ENCODE assay signal across 9 cellular contexts in genomic region chr9:130010151-130010988, GRCh38. TPM values are rescaled to one million over a fixed set of nuclear protein-coding genes. Genes with fewer than 3 reads are reported as not detected.
DNase-seq lines count a peak whose midpoint lies in the region; ATAC-seq and TF ChIP-seq lines count a peak whose summit lies in the region.
"Had no signal": no experiment of that assay in that cellular context is flagged by ENCODE, and none has a peak within 500 bp of the region (broad histone marks: within the 10 kb centered on the region; RNA-seq: fewer than 3 reads in every experiment).

No MANE protein-coding gene starts in this region.

- intact Hi-C loops in A673 (cut with micrococcal nuclease; ENCODE audit: unreplicated experiment), result no loop called here

- H3K4me1 Mint-ChIP-seq in activated naive CD8-positive, alpha-beta T cell treated with anti-CD3 and anti-CD28 coated beads, Interleukin-2, amount 50 U/mL, for 24 hours, result peaks cover 92% of the 10 kb centered on the region

- no peaks in the 10 kb centered on the region for H3K27me3 Mint-ChIP-seq in activated naive CD8-positive, alpha-beta T cell treated with anti-CD3 and anti-CD28 coated beads, Interleukin-2, amount 50 U/mL, for 24 hours

- H3K4me3 ChIP-seq in OCI-LY3 (ENCODE audit: low read length), result peak overlapping the region; percentile 42
- H3K4me3 ChIP-seq in A673 (ENCODE audit: low read depth, low read length, poor library complexity, severe bottlenecking), result no peak overlapping the region

- peak overlapping the region; percentile 45; the same call in 1 of the 2 replicates for H3K9ac ChIP-seq in OCI-LY3 (ENCODE audit: low read length)

- H3K4me2 ChIP-seq in OCI-LY3 (ENCODE audit: low read length), result peak overlapping the region; percentile 59

- peaks cover 97% of the 10 kb centered on the region for H4K20me1 ChIP-seq in OCI-LY3 (ENCODE audit: insufficient read depth, low read length)

- no TSS peak for BruUV-seq in A673 (replicated peaks; lab: Mats Ljungman, UMichigan)

- H3K9me3 ChIP-seq in OCI-LY3 (ENCODE audit: insufficient read depth, low read length) (no peaks in the 10 kb centered on the region), A673 (ENCODE audit: low read depth, low read length, poor library complexity, severe bottlenecking) (no peaks in the 10 kb centered on the region)

- peaks cover 5% of the 10 kb centered on the region for H3K9me3 Mint-ChIP-seq in activated naive CD8-positive, alpha-beta T cell treated with anti-CD3 and anti-CD28 coated beads, Interleukin-2, amount 50 U/mL, for 24 hours

- H2AFZ ChIP-seq in OCI-LY3 (ENCODE audit: low read depth, low read length), result no peak overlapping the region

- peaks cover 58% of the 10 kb centered on the region for H3K36me3 Mint-ChIP-seq in activated naive CD8-positive, alpha-beta T cell treated with anti-CD3 and anti-CD28 coated beads, Interleukin-2, amount 50 U/mL, for 24 hours (ENCODE audit: low read depth)

- peaks cover 78% of the 10 kb centered on the region for H3K4me1 ChIP-seq in OCI-LY3 (ENCODE audit: low read length)
- no peaks in the 10 kb centered on the region for H3K4me1 ChIP-seq in A673 (ENCODE audit: insufficient read depth, low read length, poor library complexity, severe bottlenecking)

- peaks cover 99% of the 10 kb centered on the region for H3K79me2 ChIP-seq in OCI-LY3 (ENCODE audit: low read length)

- CTCF ChIA-PET in A673 (lab: Charles Lee), result no interaction called here

- H3K4me3 Mint-ChIP-seq in activated naive CD8-positive, alpha-beta T cell treated with anti-CD3 and anti-CD28 coated beads, Interleukin-2, amount 50 U/mL, for 24 hours, result peak overlapping the region; percentile 60

- DNase-seq in activated naive CD8-positive, alpha-beta T cell treated with anti-CD3 and anti-CD28 coated beads, Interleukin-2, amount 50 U/mL, for 24 hours, result no peak
- DNase-seq in stimulated activated naive CD4-positive, alpha-beta T cell (lab: John Stamatoyannopoulos, UW), result peak in 5 of 6 experiments; percentile 13 to 58 (median 20)
- DNase-seq in A673 (ENCODE audit: low spot score) (no peak), NCI-H526 (lab: John Stamatoyannopoulos, UW) (no peak)
- DNase-seq: foreskin fibroblast, occipital lobe had no signal

- ATAC-seq in GM21360 (IDR thresholded peaks at IDR 0.05; ENCODE audit: unreplicated experiment), result peak; percentile 38
- peak; percentile 87 for ATAC-seq in activated naive CD8-positive, alpha-beta T cell treated with anti-CD3 and anti-CD28 coated beads, Interleukin-2, amount 50 U/mL, for 24 hours
- ATAC-seq in HG03196 (IDR thresholded peaks at IDR 0.05; ENCODE audit: unreplicated experiment), result no peak

- H3K27me3 ChIP-seq in OCI-LY3 (ENCODE audit: low read depth, low read length), result no peaks in the 10 kb centered on the region
- H3K27me3 ChIP-seq in A673 (replicated peaks; ENCODE audit: insufficient read depth, low read depth, low read length, poor library complexity), result no peaks in the 10 kb centered on the region

- no peak for TF ChIP-seq CTCF in OCI-LY3 (IDR thresholded peaks at IDR 0.05; ENCODE audit: low read depth, low read length)
- TF ChIP-seq CTCF in A673 (conservative IDR thresholded peaks at IDR 0.05; ENCODE audit: low read depth, low read length), result no peak

- POLR2A ChIA-PET in A673 (lab: Charles Lee; ENCODE audit: low non-redundant PET), result no interaction called here

- peak overlapping the region; percentile 94 for H3K27ac Mint-ChIP-seq in activated naive CD8-positive, alpha-beta T cell treated with anti-CD3 and anti-CD28 coated beads, Interleukin-2, amount 50 U/mL, for 24 hours

- peak overlapping the region; percentile 80 for H3K27ac ChIP-seq in OCI-LY3 (ENCODE audit: low read length)
- no peak overlapping the region for H3K27ac ChIP-seq in A673 (ENCODE audit: low read depth, low read length, poor library complexity, severe bottlenecking)

- peaks cover 48% of the 10 kb centered on the region for H3K36me3 ChIP-seq in OCI-LY3 (replicated peaks; ENCODE audit: low read depth, low read length)
- peaks cover 6% of the 10 kb centered on the region for H3K36me3 ChIP-seq in A673 (ENCODE audit: insufficient read depth, low read length, poor library complexity, severe bottlenecking)

RNA-seq across cellular contexts. Expression of gene FNBP1, which starts 32.6 kb away (rescaled TPM):
- total RNA-seq in A673 (2021), result 200 and 215 TPM in 2 replicates

RNA-seq across cellular contexts. Expression of gene GPR107, which starts 43.3 kb away (rescaled TPM):
- 47.1 and 50.9 TPM in 2 replicates for total RNA-seq in A673 (2021)

Comparison
In these comparisons a context has a peak if more than half of its experiments do, and no peak if none do; other contexts are left out.
1. DNase-seq: peak in stimulated activated naive CD4-positive, alpha-beta T cell (5 of 6); none in activated naive CD8-positive, alpha-beta T cell treated with anti-CD3 and anti-CD28 coated beads, Interleukin-2, amount 50 U/mL, for 24 hours (single experiment), A673 (single experiment) and NCI-H526 (0 of 2).